ENCODE assay signal across 8 cellular contexts in the genomic region with DNA sequence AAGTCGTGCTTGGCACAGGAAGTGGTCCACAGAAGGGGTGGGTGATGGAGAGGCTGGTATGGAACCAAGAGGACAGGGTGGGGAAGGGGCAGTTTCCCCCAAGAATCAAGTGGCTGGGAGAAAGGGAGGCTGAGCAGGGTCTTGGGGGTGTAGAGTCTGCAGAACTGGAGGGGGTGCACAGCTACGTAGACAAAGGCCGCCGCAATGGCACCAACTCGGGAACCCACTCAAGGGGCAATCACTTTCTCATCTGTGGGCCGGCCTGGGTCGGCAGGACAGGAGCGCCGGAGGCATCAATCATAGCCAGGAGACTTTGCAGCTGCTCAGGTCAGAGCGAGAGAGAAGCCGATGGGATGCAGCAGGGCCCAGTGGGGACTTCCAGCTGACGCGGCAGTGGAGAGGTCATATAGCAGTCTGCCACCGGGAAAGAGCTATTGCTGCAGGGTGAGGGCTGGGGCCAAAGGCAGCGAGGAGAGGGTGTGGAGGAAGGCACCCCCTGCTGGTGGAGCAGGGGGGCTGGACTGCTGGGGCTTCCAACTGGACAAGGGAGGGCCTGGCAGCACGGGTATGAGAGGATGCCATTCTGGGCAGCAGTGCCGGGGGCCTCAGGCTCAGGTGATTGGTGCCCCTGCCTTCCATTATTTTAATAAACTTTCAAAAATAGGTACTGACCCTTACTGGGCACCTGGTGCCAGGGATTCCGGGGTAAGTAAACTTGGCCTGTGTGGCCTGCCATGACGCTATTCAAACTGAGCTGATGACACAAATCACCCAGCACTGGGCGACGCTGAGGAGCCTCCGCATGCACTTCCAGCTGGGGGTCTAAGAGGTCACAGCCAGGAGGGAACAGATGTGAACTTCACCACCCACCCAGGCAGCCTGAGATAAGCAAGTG. TPM values are rescaled to one million over a fixed set of nuclear protein-coding genes. Genes with fewer than 3 reads are reported as not detected.
DNase-seq lines count a peak whose midpoint lies in the region; ATAC-seq and TF ChIP-seq lines count a peak whose summit lies in the region.

No MANE protein-coding gene starts in this region.

- no peaks in the 10 kb centered on the region for H3K9me3 Mint-ChIP-seq in activated T-cell treated with anti-CD3 and anti-CD28 coated beads, Interleukin-2, amount 50 U/mL, for 4 hours
- H3K9me3 Mint-ChIP-seq in progenitor cell of endocrine pancreas (ENCODE audit: low read depth): peaks cover 2% of the 10 kb centered on the region

- no peak for ATAC-seq in activated T-cell treated with anti-CD3 and anti-CD28 coated beads, Interleukin-2, amount 50 U/mL, for 4 hours
- no peak for ATAC-seq in GM18870 (IDR thresholded peaks at IDR 0.05; ENCODE audit: unreplicated experiment)

- peaks cover 18% of the 10 kb centered on the region for H3K36me3 Mint-ChIP-seq in activated T-cell treated with anti-CD3 and anti-CD28 coated beads, Interleukin-2, amount 50 U/mL, for 4 hours (ENCODE audit: insufficient read depth)
- peaks cover 14% of the 10 kb centered on the region for H3K36me3 Mint-ChIP-seq in progenitor cell of endocrine pancreas (ENCODE audit: insufficient read depth)

- H3K4me3 Mint-ChIP-seq in activated T-cell treated with anti-CD3 and anti-CD28 coated beads, Interleukin-2, amount 50 U/mL, for 4 hours: peak overlapping the region; percentile 73
- no peak overlapping the region for H3K4me3 Mint-ChIP-seq in progenitor cell of endocrine pancreas (ENCODE audit: low read depth)

- peaks cover 30% of the 10 kb centered on the region for H3K4me1 Mint-ChIP-seq in activated T-cell treated with anti-CD3 and anti-CD28 coated beads, Interleukin-2, amount 50 U/mL, for 4 hours (ENCODE audit: low read depth)
- no peaks in the 10 kb centered on the region for H3K4me1 Mint-ChIP-seq in progenitor cell of endocrine pancreas (ENCODE audit: low read depth)

- no peak overlapping the region for H3K27ac Mint-ChIP-seq in progenitor cell of endocrine pancreas

- DNase-seq in SKM-1 treated with dmso at 0.1 percent for 144 hours (lab: John Stamatoyannopoulos, UW; ENCODE audit: unreplicated experiment) (peak; percentile 25), SKM-1 (lab: John Stamatoyannopoulos, UW; ENCODE audit: unreplicated experiment) (no peak), M059J (ENCODE audit: low read depth) (peak; percentile 64), foreskin melanocyte (peak; percentile 69), progenitor cell of endocrine pancreas (ENCODE audit: low spot score, unreplicated experiment) (no peak), cerebellar nuclear complex (lab: John Stamatoyannopoulos, UW) (no peak)
- no peak for DNase-seq in activated T-cell treated with anti-CD3 and anti-CD28 coated beads, Interleukin-2, amount 50 U/mL, for 4 hours

- TF ChIP-seq CTCF in progenitor cell of endocrine pancreas (IDR thresholded peaks at IDR 0.05; ENCODE audit: unreplicated experiment): peak; percentile 40

- no peaks in the 10 kb centered on the region for H3K27me3 Mint-ChIP-seq in activated T-cell treated with anti-CD3 and anti-CD28 coated beads, Interleukin-2, amount 50 U/mL, for 4 hours (ENCODE audit: low read depth)
- no peaks in the 10 kb centered on the region for H3K27me3 Mint-ChIP-seq in progenitor cell of endocrine pancreas

RNA-seq across cellular contexts. Expression of gene MTSS2, which starts 52.5 kb away (rescaled TPM):
- total RNA-seq in M059J (2014; rRNA removed; shearing (Covaris generic)): 39.3 and 69.0 TPM in 2 replicates
- 1 to 10 TPM; 1.9 to 7.3 (median 4.3) TPM for total RNA-seq in activated T-cell treated with anti-CD3 and anti-CD28 coated beads, Interleukin-2, amount 50 U/mL, for 4 hours
- total RNA-seq in progenitor cell of endocrine pancreas: 55.0 and 57.1 TPM in 2 replicates

Comparison
In these comparisons a context has a peak if more than half of its experiments do, and no peak if none do; other contexts are left out.
1. DNase-seq: peak in SKM-1 treated with dmso at 0.1 percent for 144 hours (single experiment), M059J (single experiment) and foreskin melanocyte (single experiment); none in SKM-1 (single experiment), activated T-cell treated with anti-CD3 and anti-CD28 coated beads, Interleukin-2, amount 50 U/mL, for 4 hours (single experiment), progenitor cell of endocrine pancreas (single experiment) and cerebellar nuclear complex (0 of 2).